Comparison of ENCODE assay signal across 8 cellular contexts in genomic region chr17:31093866-31094599, GRCh38. TPM values are rescaled to one million over a fixed set of nuclear protein-coding genes. Genes with fewer than 3 reads are reported as not detected.
DNase-seq lines count a peak whose midpoint lies in the region; ATAC-seq and TF ChIP-seq lines count a peak whose summit lies in the region.

No MANE protein-coding gene starts in this region.

- TF ChIP-seq CTCF in Peyer's patch (IDR thresholded peaks at IDR 0.05) (no peak), fibroblast of mammary gland (conservative IDR thresholded peaks at IDR 0.05; ENCODE audit: control insufficient read depth, insufficient read depth, low read depth, low read length) (no peak), sigmoid colon (IDR thresholded peaks at IDR 0.05) (no peak)

- TF ChIP-seq POLR2A in Peyer's patch (IDR thresholded peaks at IDR 0.05) = no peak
- TF ChIP-seq POLR2A in sigmoid colon (IDR thresholded peaks at IDR 0.05) = no peak

- H3K36me3 ChIP-seq in Peyer's patch (no peaks in the 10 kb centered on the region), sigmoid colon (no peaks in the 10 kb centered on the region)

- no peak for TF ChIP-seq EP300 in sigmoid colon (IDR thresholded peaks at IDR 0.05)

- H3K4me1 ChIP-seq in Peyer's patch (no peaks in the 10 kb centered on the region), sigmoid colon (peaks cover 0 to 11% (median 9%) of the 10 kb centered on the region in 4 donors)

- peak; percentile 26 for DNase-seq in NCI-H146 treated with DMSO at 0.1 percent for 48 hours (lab: John Stamatoyannopoulos, UW; ENCODE audit: unreplicated experiment)
- no peak for DNase-seq in NCI-H146 (lab: John Stamatoyannopoulos, UW)
- peak in 2 of 3 donors; percentile 80 to 84 for DNase-seq in Peyer's patch
- DNase-seq in fibroblast of mammary gland (ENCODE audit: low read depth) = no peak
- DNase-seq in sigmoid colon = no peak
- DNase-seq in activated CD4-positive, CD25-positive, alpha-beta regulatory T cell (lab: John Stamatoyannopoulos, UW) = no peak

- ATAC-seq in GM18873 (IDR thresholded peaks at IDR 0.05; ENCODE audit: low FRiP score, unreplicated experiment) = no peak
- ATAC-seq in GM21515 (IDR thresholded peaks at IDR 0.05; ENCODE audit: unreplicated experiment) = no peak

- H3K4me3 ChIP-seq in Peyer's patch = peak overlapping the region; percentile 83 to 100 (median 93)
- peak overlapping the region; percentile 85 for H3K4me3 ChIP-seq in fibroblast of mammary gland (ENCODE audit: control insufficient read depth, low read depth, low read length)
- peak overlapping the region; percentile 73 to 100 (median 88) for H3K4me3 ChIP-seq in sigmoid colon

- 8 to 34% methylated on average over 17 of the region's 17 CpGs for WGBS in sigmoid colon, 2 donors

- intact Hi-C loops in sigmoid colon (cut with DNase I) = loop anchor here (5.0 kb wide), 1 partner anchor 123 kb away; no protein-coding TSS in a partner anchor

- H3K27me3 ChIP-seq in Peyer's patch (no peaks in the 10 kb centered on the region), sigmoid colon (no peaks in the 10 kb centered on the region)

- no peaks in the 10 kb centered on the region for H3K9me3 ChIP-seq in Peyer's patch
- no peaks in the 10 kb centered on the region for H3K9me3 ChIP-seq in sigmoid colon

- H3K27ac ChIP-seq in Peyer's patch = peak overlapping the region; percentile 81 to 98 (median 96)
- peak overlapping the region; percentile 89 to 98 (median 94) for H3K27ac ChIP-seq in sigmoid colon

RNA-seq across cellular contexts. Expression of gene NF1, which starts 0.7 kb away (rescaled TPM):
- total RNA-seq in Peyer's patch = 100 to 1,000 TPM in 2 of 4 donors, 10 to 100 TPM in 2; 66.8 to 106 (median 95.6) TPM
- 10 to 100 TPM; 40.7 to 83.8 (median 60.2) TPM for total RNA-seq in sigmoid colon
- polyA plus RNA-seq in sigmoid colon = 10 to 100 TPM in 1 of 3 donors, 1 to 10 TPM in 2; 4.8 to 10.6 (median 6.2) TPM

Comparison
In these comparisons a context has a peak if more than half of its experiments do, and no peak if none do; other contexts are left out.
1. DNase-seq: peak in NCI-H146 treated with DMSO at 0.1 percent for 48 hours (single experiment) and Peyer's patch (2 of 3); none in NCI-H146 (single experiment), fibroblast of mammary gland (single experiment), sigmoid colon (single experiment) and activated CD4-positive, CD25-positive, alpha-beta regulatory T cell (0 of 4).
2. Peak in every context shown above with its lines, with median percentiles within 50 percentile points of each other: H3K4me3 ChIP-seq.